ENCODE assay signal across 31 cellular contexts in the genomic region with DNA sequence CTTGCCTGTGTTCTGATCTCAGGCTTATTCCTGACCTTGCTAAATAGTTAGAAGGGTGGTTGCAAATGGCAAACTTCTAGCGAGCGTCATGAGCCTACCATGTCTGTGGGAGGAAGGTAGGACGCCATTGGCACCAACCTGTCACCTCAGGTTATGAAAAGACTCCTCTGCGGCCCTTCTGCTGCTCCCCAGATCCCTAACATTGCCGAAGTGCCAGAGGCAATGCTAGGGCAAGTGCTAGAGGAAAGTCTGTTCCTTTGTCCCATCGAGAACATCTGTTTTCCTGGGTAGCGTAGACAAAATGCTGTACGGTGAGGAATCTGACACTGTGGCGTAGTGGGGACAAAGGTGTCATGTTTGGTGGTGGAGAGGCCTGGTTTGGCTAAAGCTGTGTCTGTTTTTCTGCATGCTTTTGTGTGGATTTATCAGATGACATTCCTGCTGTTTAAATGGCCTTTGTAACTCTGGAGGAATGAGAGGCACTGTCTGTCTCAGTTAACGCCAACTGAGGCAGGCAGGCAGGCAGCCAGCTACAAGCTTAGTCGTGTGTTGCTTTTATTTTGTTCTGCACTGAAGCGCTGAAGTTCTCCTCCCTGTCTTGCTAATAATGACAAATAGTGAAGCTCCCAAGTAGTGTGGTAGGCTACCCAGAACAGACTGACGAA.
DNase-seq lines count a peak whose midpoint lies in the region; ATAC-seq and TF ChIP-seq lines count a peak whose summit lies in the region.
"Had no signal": no experiment of that assay in that cellular context is flagged by ENCODE, and none has a peak within 500 bp of the region (broad histone marks: within the 10 kb centered on the region; RNA-seq: fewer than 3 reads in every experiment).

No MANE protein-coding gene starts in this region.

- POLR2A ChIA-PET in CD4-positive, alpha-beta T cell (lab: Charles Lee): no interaction called here

- peak overlapping the region in 10 of 11 experiments; percentile 22 to 71 (median 46); a peak in 18 of 22 replicates for H3K27ac ChIP-seq in BLaER1 treated with 17β-estradiol and CSF1 and Interleukin-3, amounts not matched to agents 10 nM and 100 nM
- H3K27ac ChIP-seq in caudate nucleus (ENCODE audit: low read depth, low read length): peak overlapping the region; percentile 76
- H3K27ac ChIP-seq in CD4-positive, alpha-beta T cell (ENCODE audit: low read depth, low read length): no peak overlapping the region
- H3K27ac ChIP-seq: A549, left lung, thoracic aorta, vagina had no signal

- H3K4me3 ChIP-seq in BLaER1 treated with 17β-estradiol and CSF1 and Interleukin-3, amounts not matched to agents 10 nM and 100 nM: no peak overlapping the region
- H3K4me3 ChIP-seq: A549, left lung, MG63, smooth muscle cell, thoracic aorta, vagina had no signal

- no peaks in the 10 kb centered on the region for H3K27me3 Mint-ChIP-seq in CD4-positive, alpha-beta T cell
- H3K27me3 Mint-ChIP-seq: B cell, naive B cell had no signal

- DNase-seq in caudate nucleus (lab: John Stamatoyannopoulos, UW): peak in 2 of 61 donors; percentile 6 to 8
- DNase-seq in medulla oblongata (ENCODE audit: extremely low spot score): peak; percentile 64
- DNase-seq in pons (ENCODE audit: low spot score): peak; percentile 80
- no peak for DNase-seq in NCI-H2107 (lab: John Stamatoyannopoulos, UW)
- no peak for DNase-seq in CD4-positive, alpha-beta T cell
- DNase-seq in DMS79 treated with DMSO at 0.1 percent for 48 hours (lab: John Stamatoyannopoulos, UW): no peak
- DNase-seq: activated CD4-positive, alpha-beta T cell treated with anti-CD3 and anti-CD28 coated beads, Interleukin-2, amount 50 U/mL, for 48 hours; activated naive CD4-positive, alpha-beta T cell treated with anti-CD3 and anti-CD28 coated beads for 36 hours; CD8-positive, alpha-beta memory T cell; cerebellar nuclear complex; DMS153; effector CD4-positive, alpha-beta T cell; H7; KG1; left lung; MG63; naive B cell; NCI-H2029; NCI-H526; Right ventricle myocardium superior; stimulated activated CD4-positive, alpha-beta T cell treated with anti-CD3 and anti-CD28 coated beads, Interleukin-1b, Interleukin-23, amount 100 ng/mL, for 48 hours; stimulated activated naive CD4-positive, alpha-beta T cell treated with Interleukin-2 at 50 U/mL for 16 hours; T-helper 17 cell had no signal

- TF ChIP-seq CTCF in CD4-positive, alpha-beta T cell (IDR thresholded peaks at IDR 0.05): no peak

- CTCF ChIA-PET in CD4-positive, alpha-beta T cell (lab: Charles Lee): no interaction called here

- H3K27ac Mint-ChIP-seq in CD4-positive, alpha-beta T cell: no peak overlapping the region
- H3K27ac Mint-ChIP-seq: activated naive CD4-positive, alpha-beta T cell treated with anti-CD3 and anti-CD28 coated beads for 36 hours; B cell; CD8-positive, alpha-beta memory T cell; T-helper 17 cell had no signal

- H4K20me1 ChIP-seq in BLaER1 treated with 17β-estradiol and CSF1 and Interleukin-3, amounts not matched to agents 10 nM and 100 nM: no peaks in the 10 kb centered on the region

- H3K9me3 Mint-ChIP-seq in CD4-positive, alpha-beta T cell: no peaks in the 10 kb centered on the region
- H3K9me3 Mint-ChIP-seq: activated naive CD4-positive, alpha-beta T cell treated with anti-CD3 and anti-CD28 coated beads for 36 hours; CD8-positive, alpha-beta memory T cell; naive B cell had no signal

- peaks cover 74 to 98% (median 93%) of the 10 kb centered on the region in 11 experiments for H3K36me3 ChIP-seq in BLaER1 treated with 17β-estradiol and CSF1 and Interleukin-3, amounts not matched to agents 10 nM and 100 nM

- peak overlapping the region in 9 of 11 experiments; percentile 14 to 52 (median 36); a peak in 16 of 22 replicates for H3K4me2 ChIP-seq in BLaER1 treated with 17β-estradiol and CSF1 and Interleukin-3, amounts not matched to agents 10 nM and 100 nM
- H3K4me2 ChIP-seq: A549, smooth muscle cell had no signal

- no peaks in the 10 kb centered on the region for H3K36me3 Mint-ChIP-seq in CD4-positive, alpha-beta T cell (ENCODE audit: low read depth)
- H3K36me3 Mint-ChIP-seq: naive B cell had no signal

- H3K27me3 ChIP-seq in BLaER1 treated with 17β-estradiol and CSF1 and Interleukin-3, amounts not matched to agents 10 nM and 100 nM: no peaks in the 10 kb centered on the region
- H3K27me3 ChIP-seq in CD4-positive, alpha-beta T cell (ENCODE audit: control insufficient read depth, insufficient read depth, low read length): peaks cover 4% of the 10 kb centered on the region
- H3K27me3 ChIP-seq: left lung, MG63, vagina had no signal

- H3K4me1 Mint-ChIP-seq in CD4-positive, alpha-beta T cell (ENCODE audit: low read depth): no peaks in the 10 kb centered on the region
- H3K4me1 Mint-ChIP-seq: B cell; CD8-positive, alpha-beta memory T cell; naive B cell had no signal

- no peak overlapping the region for H3K4me3 Mint-ChIP-seq in CD4-positive, alpha-beta T cell
- H3K4me3 Mint-ChIP-seq: activated naive CD4-positive, alpha-beta T cell treated with anti-CD3 and anti-CD28 coated beads for 36 hours; B cell; CD8-positive, alpha-beta memory T cell; naive B cell; T-helper 17 cell had no signal

- H3K9me3 ChIP-seq in BLaER1 treated with 17β-estradiol and CSF1 and Interleukin-3, amounts not matched to agents 10 nM and 100 nM (replicated peaks in 1 of 11): peaks cover 0 to 15% (median 0%) of the 10 kb centered on the region in 11 experiments; a peak in 3 of 22 replicates
- H3K9me3 ChIP-seq in CD4-positive, alpha-beta T cell (ENCODE audit: control insufficient read depth, low read length): no peaks in the 10 kb centered on the region
- H3K9me3 ChIP-seq: A549, left lung, MG63, thoracic aorta, vagina had no signal

- no peak for ATAC-seq in HG02970 (IDR thresholded peaks at IDR 0.05; ENCODE audit: low FRiP score, unreplicated experiment)
- no peak for ATAC-seq in CD4-positive, alpha-beta T cell (ENCODE audit: poor library complexity)
- ATAC-seq: A549; activated CD4-positive, CD25-positive, alpha-beta regulatory T cell treated with anti-CD3 and anti-CD28 coated beads, Interleukin-2, amount 50 U/mL, for 24 hours; left lung; T-helper 17 cell had no signal

- intact Hi-C loops in CD4-positive, alpha-beta T cell (cut with DNase I, micrococcal nuclease): no loop called here

- peak overlapping the region in 1 of 11 experiments; percentile 7; a peak in 3 of 22 replicates for H3K9ac ChIP-seq in BLaER1 treated with 17β-estradiol and CSF1 and Interleukin-3, amounts not matched to agents 10 nM and 100 nM

- H3K4me1 ChIP-seq in BLaER1 treated with 17β-estradiol and CSF1 and Interleukin-3, amounts not matched to agents 10 nM and 100 nM: peaks cover 0 to 68% (median 47%) of the 10 kb centered on the region in 10 experiments; a peak in 17 of 20 replicates
- H3K4me1 ChIP-seq: A549, vagina had no signal

Comparison
In these comparisons a context has a peak if more than half of its experiments do, and no peak if none do; other contexts are left out.
1. DNase-seq: peak in medulla oblongata (single experiment) and pons (single experiment); none in NCI-H2107 (single experiment), CD4-positive, alpha-beta T cell (0 of 10) and DMS79 treated with DMSO at 0.1 percent for 48 hours (single experiment).